In the genomic region with DNA sequence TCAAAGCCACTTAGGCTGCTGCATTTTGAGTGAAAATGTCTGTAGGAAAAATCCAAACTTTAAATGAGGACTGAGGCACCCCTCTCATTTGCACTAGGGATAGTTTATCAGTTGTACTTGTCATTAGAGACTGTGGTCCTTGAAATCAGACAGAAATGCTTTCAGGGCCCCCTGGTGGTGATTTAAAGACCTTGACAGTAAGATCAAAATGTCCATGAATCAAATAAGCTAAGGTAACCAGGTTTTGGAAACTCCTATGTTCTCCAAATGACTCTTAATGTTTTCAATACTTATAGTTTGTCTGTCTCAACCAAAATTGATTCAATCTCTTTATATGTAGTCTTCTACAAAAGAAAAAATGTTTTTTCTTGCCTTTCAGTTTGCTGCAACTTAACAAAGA, we compare ENCODE assay signal across 9 cellular contexts. TPM values are rescaled to one million over a fixed set of nuclear protein-coding genes. Genes with fewer than 3 reads are reported as not detected.
DNase-seq lines count a peak whose midpoint lies in the region; ATAC-seq and TF ChIP-seq lines count a peak whose summit lies in the region.
"Had no signal": no experiment of that assay in that cellular context is flagged by ENCODE, and none has a peak within 500 bp of the region (broad histone marks: within the 10 kb centered on the region; RNA-seq: fewer than 3 reads in every experiment).

No MANE protein-coding gene starts in this region.

- peaks cover 0 to 19% (median 6%) of the 10 kb centered on the region in 5 donors for H3K27me3 Mint-ChIP-seq in naive thymus-derived CD8-positive, alpha-beta T cell
- H3K27me3 Mint-ChIP-seq in activated T-helper 1 cell treated with anti-CD3 and anti-CD28 coated beads, Interleukin-12 subunit alpha, Interleukin-12 subunit beta, Interleukin-2, Interleukin-4 antibody, amounts not matched to agents 30 ng/mL and 10 ng/mL and 1 ng/mL, durations not matched to agents 14 hours and 24 hours and 36 hours (ENCODE audit: insufficient read depth): peaks cover 2% of the 10 kb centered on the region

- H3K4me3 Mint-ChIP-seq in naive thymus-derived CD8-positive, alpha-beta T cell: no peak overlapping the region
- no peak overlapping the region for H3K4me3 Mint-ChIP-seq in activated T-helper 1 cell treated with anti-CD3 and anti-CD28 coated beads, Interleukin-12 subunit alpha, Interleukin-12 subunit beta, Interleukin-2, Interleukin-4 antibody, amounts not matched to agents 30 ng/mL and 10 ng/mL and 1 ng/mL, durations not matched to agents 14 hours and 24 hours and 36 hours
- H3K4me3 Mint-ChIP-seq: dendritic cell treated with granulocyte-macrophage colony-stimulating factor and Interleukin-4, amounts not matched to agents 40 ng/mL and 50 ng/mL, for 4 days had no signal

- TF ChIP-seq CTCF in dorsolateral prefrontal cortex (IDR thresholded peaks at IDR 0.05 in 54 of 56, conservative IDR thresholded peaks at IDR 0.05 in 2 of 56; ENCODE audit: low read depth in 1 of 56, partially characterized antibody in 56 of 56): peak; percentile 29 to 74 (median 60)

- DNase-seq in NOMO-1 (lab: John Stamatoyannopoulos, UW; ENCODE audit: unreplicated experiment in 2 of 2): peak; percentile 0 to 37
- no peak for DNase-seq in NOMO-1 treated with dmso at 0.1 percent for 144 hours (lab: John Stamatoyannopoulos, UW; ENCODE audit: unreplicated experiment)
- peak; percentile 42 for DNase-seq in M059J (ENCODE audit: low read depth)
- DNase-seq in SK-N-DZ (ENCODE audit: low spot score): peak; percentile 62
- DNase-seq in dorsolateral prefrontal cortex: peak in 1 of 10 donors; percentile 53
- peak in 8 of 10 donors; percentile 3 to 67 (median 27) for DNase-seq in naive thymus-derived CD8-positive, alpha-beta T cell
- no peak for DNase-seq in activated T-helper 1 cell treated with anti-CD3 and anti-CD28 coated beads, Interleukin-12 subunit alpha, Interleukin-12 subunit beta, Interleukin-2, Interleukin-4 antibody, amounts not matched to agents 30 ng/mL and 10 ng/mL and 1 ng/mL, durations not matched to agents 14 hours and 24 hours and 36 hours (ENCODE audit: low spot score)

- H3K27ac Mint-ChIP-seq in naive thymus-derived CD8-positive, alpha-beta T cell: no peak overlapping the region
- no peak overlapping the region for H3K27ac Mint-ChIP-seq in activated T-helper 1 cell treated with anti-CD3 and anti-CD28 coated beads, Interleukin-12 subunit alpha, Interleukin-12 subunit beta, Interleukin-2, Interleukin-4 antibody, amounts not matched to agents 30 ng/mL and 10 ng/mL and 1 ng/mL, durations not matched to agents 14 hours and 24 hours and 36 hours
- H3K27ac Mint-ChIP-seq: dendritic cell treated with granulocyte-macrophage colony-stimulating factor and Interleukin-4, amounts not matched to agents 40 ng/mL and 50 ng/mL, for 4 days had no signal

- no peak overlapping the region for H3K27ac ChIP-seq in dorsolateral prefrontal cortex

- peaks cover 0 to 12% (median 0%) of the 10 kb centered on the region in 3 donors for H3K36me3 Mint-ChIP-seq in naive thymus-derived CD8-positive, alpha-beta T cell
- no peaks in the 10 kb centered on the region for H3K36me3 Mint-ChIP-seq in activated T-helper 1 cell treated with anti-CD3 and anti-CD28 coated beads, Interleukin-12 subunit alpha, Interleukin-12 subunit beta, Interleukin-2, Interleukin-4 antibody, amounts not matched to agents 30 ng/mL and 10 ng/mL and 1 ng/mL, durations not matched to agents 14 hours and 24 hours and 36 hours (ENCODE audit: low read depth)

- H3K4me1 Mint-ChIP-seq in naive thymus-derived CD8-positive, alpha-beta T cell: no peaks in the 10 kb centered on the region
- no peaks in the 10 kb centered on the region for H3K4me1 Mint-ChIP-seq in activated T-helper 1 cell treated with anti-CD3 and anti-CD28 coated beads, Interleukin-12 subunit alpha, Interleukin-12 subunit beta, Interleukin-2, Interleukin-4 antibody, amounts not matched to agents 30 ng/mL and 10 ng/mL and 1 ng/mL, durations not matched to agents 14 hours and 24 hours and 36 hours (ENCODE audit: low read depth)

- POLR2A ChIA-PET in naive thymus-derived CD8-positive, alpha-beta T cell (lab: Charles Lee): no interaction called here

- ATAC-seq in GM21390 (IDR thresholded peaks at IDR 0.05; ENCODE audit: unreplicated experiment): peak; percentile 71
- peak; percentile 47 to 59 for ATAC-seq in naive thymus-derived CD8-positive, alpha-beta T cell

- peaks cover 10 to 15% (median 12%) of the 10 kb centered on the region in 9 donors for H3K9me3 Mint-ChIP-seq in naive thymus-derived CD8-positive, alpha-beta T cell
- no peaks in the 10 kb centered on the region for H3K9me3 Mint-ChIP-seq in activated T-helper 1 cell treated with anti-CD3 and anti-CD28 coated beads, Interleukin-12 subunit alpha, Interleukin-12 subunit beta, Interleukin-2, Interleukin-4 antibody, amounts not matched to agents 30 ng/mL and 10 ng/mL and 1 ng/mL, durations not matched to agents 14 hours and 24 hours and 36 hours

- intact Hi-C loops in dorsolateral prefrontal cortex (cut with DNase I): no loop called here
- intact Hi-C loops in activated T-helper 1 cell treated with anti-CD3 and anti-CD28 coated beads, Interleukin-12 subunit alpha, Interleukin-12 subunit beta, Interleukin-2, Interleukin-4 antibody, amounts not matched to agents 30 ng/mL and 10 ng/mL and 1 ng/mL, durations not matched to agents 14 hours and 24 hours and 36 hours (cut with micrococcal nuclease): loop anchor here (1.0 to 10.0 kb wide), 2 partner anchors 315 to 1091 kb away; no protein-coding TSS in a partner anchor

- no peaks in the 10 kb centered on the region for H3K27me3 ChIP-seq in dorsolateral prefrontal cortex

- H3K4me3 ChIP-seq in dorsolateral prefrontal cortex: no peak overlapping the region

RNA-seq across cellular contexts. Expression of a gene that starts 28.8 kb away (rescaled TPM):
- total RNA-seq in M059J (2014; rRNA removed; shearing (Covaris generic)): 49.1 and 56.4 TPM in 2 replicates
- polyA plus RNA-seq in SK-N-DZ (2014; cell fraction: cytosol; rRNA removed): 75.9 and 81.3 TPM in 2 replicates
- polyA plus RNA-seq in SK-N-DZ (2014; cell fraction: nucleus; rRNA removed): 71.2 and 73.1 TPM in 2 replicates
- 10 to 100 TPM; 22.2 to 51.3 (median 39.9) TPM for total RNA-seq in dorsolateral prefrontal cortex
- total RNA-seq in naive thymus-derived CD8-positive, alpha-beta T cell: 100 to 1,000 TPM; 120 to 129 TPM
- 10 to 100 TPM; 41.4 to 44.5 (median 43.8) TPM for polyA plus RNA-seq in naive thymus-derived CD8-positive, alpha-beta T cell
- total RNA-seq in activated T-helper 1 cell treated with anti-CD3 and anti-CD28 coated beads, Interleukin-12 subunit alpha, Interleukin-12 subunit beta, Interleukin-2, Interleukin-4 antibody, amounts not matched to agents 30 ng/mL and 10 ng/mL and 1 ng/mL, durations not matched to agents 14 hours and 24 hours and 36 hours: 133 and 143 TPM in 2 replicates

Comparison
In these comparisons a context has a peak if more than half of its experiments do, and no peak if none do; other contexts are left out.
1. DNase-seq: peak in NOMO-1 (2 of 2), M059J (single experiment), SK-N-DZ (single experiment) and naive thymus-derived CD8-positive, alpha-beta T cell (8 of 10); none in NOMO-1 treated with dmso at 0.1 percent for 144 hours (single experiment) and activated T-helper 1 cell treated with anti-CD3 and anti-CD28 coated beads, Interleukin-12 subunit alpha, Interleukin-12 subunit beta, Interleukin-2, Interleukin-4 antibody, amounts not matched to agents 30 ng/mL and 10 ng/mL and 1 ng/mL, durations not matched to agents 14 hours and 24 hours and 36 hours (single experiment).